8 cellular contexts compared by ENCODE assay signal in genomic region chr10:27504007-27504890, GRCh38. TPM values are rescaled to one million over a fixed set of nuclear protein-coding genes. Genes with fewer than 3 reads are reported as not detected.
DNase-seq lines count a peak whose midpoint lies in the region; ATAC-seq and TF ChIP-seq lines count a peak whose summit lies in the region.

TSS of gene RAB18 (plus strand) at chr10:27504304. CDS start at chr10:27504370, 66 bp downstream.

- peak within 1 kb of the TSS; percentile 86 to 97 (median 93) for H3K27ac ChIP-seq in spleen

- ATAC-seq in GM19025 (IDR thresholded peaks at IDR 0.05; ENCODE audit: low read depth, unreplicated experiment) (peak; percentile 95), HG03342 (IDR thresholded peaks at IDR 0.05; ENCODE audit: unreplicated experiment) (peak; percentile 96)

- H3K4me3 ChIP-seq in AG09309 (ENCODE audit: control insufficient read depth, low read depth, low read length) (peak within 1 kb of the TSS; percentile 85), spleen (peak within 1 kb of the TSS; percentile 64 to 90 (median 68))

- no peaks in the 10 kb centered on the region for H3K36me3 ChIP-seq in spleen

- DNase-seq in AG09309 (ENCODE audit: low read depth), result peak; percentile 93
- DNase-seq in NCI-H345 treated with DMSO at 0.1 percent for 48 hours (lab: John Stamatoyannopoulos, UW; ENCODE audit: unreplicated experiment), result peak; percentile 86
- peak; percentile 95 for DNase-seq in activated CD4-positive, CD25-positive, alpha-beta regulatory T cell (lab: John Stamatoyannopoulos, UW)
- peak; percentile 99 for DNase-seq in central memory CD4-positive, alpha-beta T cell
- peak; percentile 98 for DNase-seq in inferior parietal cortex (ENCODE audit: extremely low spot score)
- DNase-seq in spleen, result peak; percentile 100

- intact Hi-C loops in spleen (cut with DNase I; ENCODE audit: low total_unique reads), result no loop called here

- H3K27me3 ChIP-seq in spleen (replicated peaks in 1 of 7), result no peaks in the 10 kb centered on the region

- WGBS in spleen, 5 donors, result 0% methylated on average over 58 to 73 of the region's 73 CpGs

- peaks cover 20 to 54% (median 44%) of the 10 kb centered on the region in 6 donors for H3K4me1 ChIP-seq in spleen

- TF ChIP-seq CTCF in AG09309 (IDR thresholded peaks at IDR 0.05; ENCODE audit: control insufficient read depth, insufficient read depth, low read depth, low read length, missing control alignments), result no peak
- TF ChIP-seq CTCF in spleen (IDR thresholded peaks at IDR 0.05 in 8 of 11, conservative IDR thresholded peaks at IDR 0.05 in 3 of 11), result peak in 6 of 11 experiments; percentile 12 to 47 (median 26)

- no peaks in the 10 kb centered on the region for H3K9me3 ChIP-seq in spleen

- TF ChIP-seq POLR2A in spleen (IDR thresholded peaks at IDR 0.05), result peak; percentile 58 to 81 (median 68)

RNA-seq across cellular contexts. Expression of gene RAB18, which starts in this region (rescaled TPM):
- 100 to 1,000 TPM in 3 of 7 donors, 10 to 100 TPM in 4; 43.1 to 104 (median 86.0) TPM for total RNA-seq in spleen
- 10 to 100 TPM; 21.2 to 32.8 (median 31.0) TPM for polyA plus RNA-seq in spleen

Comparison
In these comparisons a context has a peak if more than half of its experiments do, and no peak if none do; other contexts are left out.
1. Peak in every context shown above with its lines: DNase-seq, ATAC-seq, H3K4me3 ChIP-seq and H3K27ac ChIP-seq.